In the genomic region with DNA sequence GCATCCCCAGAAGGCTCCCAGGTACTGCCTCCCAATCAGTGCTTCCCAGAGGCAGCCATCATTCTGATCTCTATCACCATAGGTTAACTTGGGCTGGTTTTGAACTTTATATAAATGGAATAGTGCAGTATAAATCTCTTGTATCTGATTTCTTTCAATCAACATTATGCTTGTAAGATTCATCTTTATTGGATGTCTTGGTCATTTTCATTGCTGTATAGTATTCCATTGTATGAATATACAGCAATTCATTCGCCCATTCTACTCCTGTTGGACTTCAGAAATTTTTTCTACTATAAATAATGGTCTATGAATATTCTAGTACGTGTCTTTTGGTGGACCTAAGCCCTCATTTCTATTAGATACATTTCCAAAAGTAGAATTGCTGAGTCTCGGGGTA, we compare ENCODE assay signal across 29 cellular contexts.
"Had no signal": no experiment of that assay in that cellular context is flagged by ENCODE, and none has a peak within 500 bp of the region (broad histone marks: within the 10 kb centered on the region; RNA-seq: fewer than 3 reads in every experiment).

No MANE protein-coding gene starts in this region.

- DNase-seq: colonic mucosa; cortex of kidney; dermis blood vessel endothelial cell; dorsolateral prefrontal cortex; effector CD4-positive, alpha-beta T cell; effector CD8-positive, alpha-beta T cell; effector memory CD4-positive, alpha-beta T cell; effector memory CD8-positive, alpha-beta T cell; erythroblast; esophagus squamous epithelium; foreskin fibroblast; foreskin keratinocyte; foreskin melanocyte; gastrocnemius medialis; glutamatergic neuron; head of caudate nucleus; heart left ventricle; heart right ventricle had no signal

- H3K27ac ChIP-seq: colonic mucosa, coronary artery, dorsolateral prefrontal cortex, epithelial cell of prostate, esophagus muscularis mucosa, esophagus squamous epithelium, foreskin keratinocyte, gastrocnemius medialis, gastroesophageal sphincter, heart left ventricle, heart right ventricle, hepatocyte had no signal

- ATAC-seq: effector memory CD8-positive, alpha-beta T cell; esophagus mucosa; foreskin keratinocyte; gastrocnemius medialis; gastroesophageal sphincter; heart left ventricle; heart right ventricle had no signal

- H3K79me2 ChIP-seq: hepatocyte had no signal

- FAIRE-seq: colon, endometrium, endothelial cell of umbilical vein, frontal cortex had no signal

- H3K36me3 ChIP-seq: colonic mucosa, esophagus muscularis mucosa, esophagus squamous epithelium, gastrocnemius medialis, gastroesophageal sphincter, heart left ventricle, heart right ventricle had no signal

- H3K4me2 ChIP-seq: hepatocyte had no signal

- H3K27me3 ChIP-seq: colonic mucosa, esophagus squamous epithelium, gastrocnemius medialis, hepatocyte had no signal

- H3K9me3 Mint-ChIP-seq: dendritic cell treated with granulocyte-macrophage colony-stimulating factor and Interleukin-4, amounts not matched to agents 40 ng/mL and 50 ng/mL, for 4 days had no signal

- H2AFZ ChIP-seq: hepatocyte had no signal

- H3K4me3 Mint-ChIP-seq: dendritic cell treated with granulocyte-macrophage colony-stimulating factor and Interleukin-4, amounts not matched to agents 40 ng/mL and 50 ng/mL, for 4 days; effector memory CD8-positive, alpha-beta T cell had no signal

- H3K9me3 ChIP-seq: colonic mucosa, esophagus muscularis mucosa, esophagus squamous epithelium, gastrocnemius medialis, gastroesophageal sphincter, heart left ventricle had no signal

- H3K27me3 Mint-ChIP-seq: dendritic cell treated with granulocyte-macrophage colony-stimulating factor and Interleukin-4, amounts not matched to agents 40 ng/mL and 50 ng/mL, for 4 days had no signal

- H3K4me3 ChIP-seq: colonic mucosa, coronary artery, dorsolateral prefrontal cortex, esophagus muscularis mucosa, esophagus squamous epithelium, gastrocnemius medialis, gastroesophageal sphincter, heart left ventricle, heart right ventricle, hepatocyte had no signal

- H3K4me1 ChIP-seq: colonic mucosa, esophagus muscularis mucosa, esophagus squamous epithelium, foreskin keratinocyte, gastrocnemius medialis, gastroesophageal sphincter, heart left ventricle, heart right ventricle had no signal

- H3K27ac Mint-ChIP-seq: dendritic cell treated with granulocyte-macrophage colony-stimulating factor and Interleukin-4, amounts not matched to agents 40 ng/mL and 50 ng/mL, for 4 days; effector memory CD8-positive, alpha-beta T cell had no signal
